ENCODE assay signal across 8 cellular contexts in the genomic region with DNA sequence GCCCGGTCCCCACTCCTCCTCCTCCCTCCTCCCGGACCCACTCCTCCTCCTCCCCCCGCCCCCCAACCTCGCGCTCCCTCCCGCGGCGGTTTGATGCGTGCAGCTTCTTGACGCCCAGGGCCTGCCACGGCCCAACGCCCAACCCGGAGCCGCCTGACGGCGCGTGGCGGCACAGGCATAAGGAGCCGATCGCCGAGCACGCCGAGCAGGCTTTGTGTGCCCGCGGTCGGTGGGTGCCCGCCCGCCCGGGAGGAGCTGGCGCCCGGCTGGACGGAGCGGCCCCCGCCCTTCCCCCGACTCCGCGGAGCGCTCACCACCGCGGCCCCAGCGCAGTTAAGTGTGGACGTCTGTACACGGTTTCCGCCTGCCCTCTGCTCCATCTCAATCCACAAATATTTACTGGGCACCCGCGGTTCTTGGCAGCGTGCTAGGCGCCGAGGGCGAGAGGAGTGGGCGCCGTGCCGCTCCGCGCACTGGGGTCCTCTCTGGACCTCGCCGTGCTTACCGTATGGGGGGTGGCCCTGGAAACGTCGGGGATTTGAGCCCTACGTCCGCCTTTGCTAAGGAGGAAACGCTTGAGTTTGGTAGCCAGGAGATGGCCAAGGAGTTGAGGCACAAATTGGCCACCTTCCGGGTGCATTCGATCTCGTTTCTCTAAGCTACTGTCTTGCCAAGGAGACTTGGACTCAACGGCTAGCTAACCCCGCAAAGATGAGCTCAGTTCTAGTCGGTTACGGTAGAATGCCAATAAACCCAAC. TPM values are rescaled to one million over a fixed set of nuclear protein-coding genes. Genes with fewer than 3 reads are reported as not detected.
DNase-seq lines count a peak whose midpoint lies in the region; ATAC-seq and TF ChIP-seq lines count a peak whose summit lies in the region.

No MANE protein-coding gene starts in this region.

- ATAC-seq in GM21447 (IDR thresholded peaks at IDR 0.05; ENCODE audit: unreplicated experiment) (peak; percentile 46), IMR-90 (ENCODE audit: low read depth) (peak; percentile 74)

- no peak overlapping the region for H2BK20ac ChIP-seq in IMR-90 (ENCODE audit: low read depth, low read length)

- peak overlapping the region; percentile 92 for H3K14ac ChIP-seq in IMR-90 (replicated peaks; ENCODE audit: low read depth, low read length)

- peaks cover 10 to 50% of the 10 kb centered on the region in 2 experiments for H3K79me1 ChIP-seq in IMR-90 (ENCODE audit: low read depth in 1 of 2, low read length in 2 of 2)

- no peak for TF ChIP-seq RAD21 in IMR-90 (IDR thresholded peaks at IDR 0.05; ENCODE audit: low read length)

- H3K4me1 ChIP-seq in IMR-90 (ENCODE audit: control insufficient read depth, insufficient read depth, low read length) (peaks cover 31% of the 10 kb centered on the region), OCI-LY3 (ENCODE audit: low read length) (peaks cover 35% of the 10 kb centered on the region), mononuclear cell (ENCODE audit: insufficient read depth, low read length) (peaks cover 54% of the 10 kb centered on the region)

- peak overlapping the region; percentile 79 for H3K56ac ChIP-seq in IMR-90 (ENCODE audit: extremely low read depth, insufficient read depth, low read length)

- peak overlapping the region; percentile 95 for H3K4ac ChIP-seq in IMR-90 (ENCODE audit: low read depth, low read length)

- peak overlapping the region; percentile 58 for H3K18ac ChIP-seq in IMR-90 (ENCODE audit: low read depth, low read length)

- H3K27me3 ChIP-seq in IMR-90 (ENCODE audit: control insufficient read depth, insufficient read depth, low read length) (no peaks in the 10 kb centered on the region), OCI-LY3 (ENCODE audit: low read depth, low read length) (no peaks in the 10 kb centered on the region), mononuclear cell (ENCODE audit: insufficient read depth, low read length) (no peaks in the 10 kb centered on the region)

- intact Hi-C loops in IMR-90 (cut with micrococcal nuclease), result loop anchor here (2.0 kb wide), 1 partner anchor 15 kb away; the partner anchor contains the start of gene PRCC

- peak overlapping the region; percentile 95 for H2AFZ ChIP-seq in IMR-90 (replicated peaks; ENCODE audit: low read length, poor library complexity)
- peak overlapping the region; percentile 53 for H2AFZ ChIP-seq in OCI-LY3 (ENCODE audit: low read depth, low read length)

- peak overlapping the region; percentile 97 for H2AK9ac ChIP-seq in IMR-90 (replicated peaks; ENCODE audit: low read depth, low read length, poor library complexity)

- H4K91ac ChIP-seq in IMR-90 (ENCODE audit: insufficient read depth, low read depth, low read length), result peak overlapping the region; percentile 86

- H4K5ac ChIP-seq in IMR-90 (ENCODE audit: low read depth, low read length), result peak overlapping the region; percentile 77

- H3K27ac ChIP-seq in IMR-90 (ENCODE audit: insufficient read depth, low read length) (peak overlapping the region; percentile 95), OCI-LY3 (ENCODE audit: low read length) (peak overlapping the region; percentile 68)

- H3K36me3 ChIP-seq in IMR-90 (ENCODE audit: control insufficient read depth, insufficient read depth, low read length) (no peaks in the 10 kb centered on the region), OCI-LY3 (replicated peaks; ENCODE audit: low read depth, low read length) (peaks cover 21% of the 10 kb centered on the region)

- H2BK5ac ChIP-seq in IMR-90 (ENCODE audit: low read depth, low read length, poor library complexity, severe bottlenecking), result peak overlapping the region; percentile 98

- H3K4me3 ChIP-seq in IMR-90 (ENCODE audit: insufficient read depth, low read depth, low read length) (peak overlapping the region; percentile 86), OCI-LY3 (ENCODE audit: low read length) (peak overlapping the region; percentile 89), epithelial cell of esophagus (ENCODE audit: low read length) (peak overlapping the region; percentile 84), mononuclear cell (ENCODE audit: low read length) (peak overlapping the region; percentile 94)

- in situ Hi-C loops in Caki2 (cut with HindIII; ENCODE audit: low pct_unique_long_range_greater_than_20kb, low sequenced_read_pairs) (no loop called here), IMR-90 (cut with MboI; ENCODE audit: low sequenced_read_pairs) (no loop called here)

- H2AK5ac ChIP-seq in IMR-90 (ENCODE audit: low read depth, low read length), result peak overlapping the region; percentile 49

- 0% methylated on average over 26 of the region's 70 CpGs; no CpG with 5 or more reads in 1 of the 2 experiments for WGBS in IMR-90 (ENCODE audit: extremely low coverage in 2 of 2, insufficient read length in 1 of 2), 2 experiments

- CTCF ChIA-PET in IMR-90 (lab: Yijun Ruan, JAX), result interaction anchor here (1.3 kb wide), 1 partner anchor 46 kb away, joined by 4 read pairs; the partner anchor contains the start of gene CRABP2

- peak overlapping the region; percentile 58 for H2BK120ac ChIP-seq in IMR-90 (ENCODE audit: low read depth, low read length)

- peak overlapping the region; percentile 39; the same call in 1 of the 3 replicates for H2BK15ac ChIP-seq in IMR-90 (ENCODE audit: low read depth, low read length)

- H4K20me1 ChIP-seq in IMR-90 (ENCODE audit: insufficient read depth, low read length), result no peaks in the 10 kb centered on the region
- H4K20me1 ChIP-seq in OCI-LY3 (ENCODE audit: insufficient read depth, low read length), result peaks cover 15% of the 10 kb centered on the region

- 0 out of 2 replicates have a peak, but pooled peaks cover 12% of the 10 kb centered on the region for H3K9me1 ChIP-seq in IMR-90 (ENCODE audit: insufficient read depth, low read length)

- peaks cover 63% of the 10 kb centered on the region for H3K79me2 ChIP-seq in OCI-LY3 (ENCODE audit: low read length)

- peak overlapping the region; percentile 90 for H3K4me2 ChIP-seq in IMR-90 (ENCODE audit: low read depth, low read length)
- peak overlapping the region; percentile 87 for H3K4me2 ChIP-seq in OCI-LY3 (ENCODE audit: low read length)

- H4K8ac ChIP-seq in IMR-90 (ENCODE audit: low read depth in 2 of 2, low read length in 2 of 2), result peak overlapping the region; percentile 90 to 95

- TF ChIP-seq CTCF in IMR-90 (conservative IDR thresholded peaks at IDR 0.05; ENCODE audit: low read depth, low read length) (peak; percentile 6; the same call in 1 of the 2 replicates), OCI-LY3 (IDR thresholded peaks at IDR 0.05; ENCODE audit: low read depth, low read length) (no peak), epithelial cell of esophagus (IDR thresholded peaks at IDR 0.05; ENCODE audit: insufficient read depth, low read depth, low read length, missing control alignments) (no peak)

- dilution Hi-C loops in IMR-90 (cut with HindIII; ENCODE audit: low sequenced_read_pairs, unreplicated experiment), result no loop called here

- POLR2A ChIA-PET in IMR-90 (lab: Charles Lee; ENCODE audit: unreplicated experiment), result interaction anchor here (1.2 kb wide), 1 partner anchor 15 kb away, joined by 7 read pairs; the partner anchor contains the start of gene PRCC

- peak overlapping the region; percentile 78 for H3K23ac ChIP-seq in IMR-90 (ENCODE audit: low read depth, low read length)

- H3K9ac ChIP-seq in IMR-90 (ENCODE audit: low read depth, low read length) (peak overlapping the region; percentile 91), OCI-LY3 (ENCODE audit: low read length) (peak overlapping the region; percentile 100)

- TSS peak; percentile 62 for BruUV-seq in IMR-90 (replicated peaks; lab: Mats Ljungman, UMichigan)

- DNase-seq in Caki2 (ENCODE audit: low read depth) (peak; percentile 89), IMR-90 (peak; percentile 95), activated T-cell treated with anti-CD3 and anti-CD28 coated beads for 4 hours (peak; percentile 97), epithelial cell of esophagus (ENCODE audit: low read depth) (peak; percentile 98)
- peak; percentile 92 to 95 for DNase-seq in stimulated activated CD8-positive, alpha-beta memory T cell treated with anti-CD3 and anti-CD28 coated beads, Interleukin-2, amount 100 ng/mL, for 1 hour (ENCODE audit: low read depth in 2 of 2)

- peak; percentile 29; the same call in 1 of the 2 replicates for TF ChIP-seq POLR2A in IMR-90 (IDR thresholded peaks at IDR 0.05; ENCODE audit: low read depth, low read length)

- H3K9me3 ChIP-seq in IMR-90 (ENCODE audit: control insufficient read depth, insufficient read depth, low read length) (no peaks in the 10 kb centered on the region), OCI-LY3 (ENCODE audit: insufficient read depth, low read length) (no peaks in the 10 kb centered on the region), mononuclear cell (ENCODE audit: low read depth, low read length) (no peaks in the 10 kb centered on the region)

RNA-seq across cellular contexts. Expression of gene HDGF, which starts 0.4 kb away (rescaled TPM):
- total RNA-seq in Caki2 (2014; rRNA removed; shearing (Covaris generic); ENCODE audit: low replicate concordance), result 463 and 550 TPM in 2 replicates
- total RNA-seq in IMR-90 (2012; rRNA removed) (94.6 and 145 TPM in 2 replicates), mononuclear cell (98.9 TPM)
- polyA plus RNA-seq in IMR-90 (2012; rRNA removed), result 102 and 123 TPM in 2 replicates
- 53.9 and 99.5 TPM in 2 replicates for polyA plus RNA-seq in IMR-90 (2012; cell fraction: cytosol; rRNA removed)
- 55.8 and 80.7 TPM in 2 replicates for polyA plus RNA-seq in IMR-90 (2012; cell fraction: nucleus; rRNA removed; ENCODE audit: low replicate concordance)

RNA-seq across cellular contexts. Expression of gene MRPL24, which starts 11.0 kb away (rescaled TPM):
- 181 and 194 TPM in 2 replicates for total RNA-seq in Caki2 (2014; rRNA removed; shearing (Covaris generic); ENCODE audit: low replicate concordance)
- 65.3 and 68.8 TPM in 2 replicates for total RNA-seq in IMR-90 (2012; rRNA removed)
- 94.9 and 99.5 TPM in 2 replicates for polyA plus RNA-seq in IMR-90 (2012; rRNA removed)
- polyA plus RNA-seq in IMR-90 (2012; cell fraction: cytosol; rRNA removed), result 81.9 and 119 TPM in 2 replicates
- 30.0 and 38.2 TPM in 2 replicates for polyA plus RNA-seq in IMR-90 (2012; cell fraction: nucleus; rRNA removed; ENCODE audit: low replicate concordance)
- 3.9 TPM for total RNA-seq in mononuclear cell

RNA-seq across cellular contexts. Expression of gene PRCC, which starts 15.4 kb away (rescaled TPM):
- total RNA-seq in Caki2 (2014; rRNA removed; shearing (Covaris generic); ENCODE audit: low replicate concordance), result 29.4 and 50.9 TPM in 2 replicates
- total RNA-seq in IMR-90 (2012; rRNA removed) (10.6 and 14.7 TPM in 2 replicates), mononuclear cell (19.6 TPM)
- polyA plus RNA-seq in IMR-90 (2012; rRNA removed), result 52.4 and 59.6 TPM in 2 replicates
- 40.8 and 89.5 TPM in 2 replicates for polyA plus RNA-seq in IMR-90 (2012; cell fraction: cytosol; rRNA removed)
- polyA plus RNA-seq in IMR-90 (2012; cell fraction: nucleus; rRNA removed; ENCODE audit: low replicate concordance), result 36.4 and 48.1 TPM in 2 replicates

RNA-seq across cellular contexts. Expression of gene ISG20L2, which starts 23.3 kb away (rescaled TPM):
- total RNA-seq in Caki2 (2014; rRNA removed; shearing (Covaris generic); ENCODE audit: low replicate concordance), result 9.6 and 19.6 TPM in 2 replicates
- 13.6 and 17.0 TPM in 2 replicates for total RNA-seq in IMR-90 (2012; rRNA removed)
- polyA plus RNA-seq in IMR-90 (2012; rRNA removed), result 27.2 and 27.3 TPM in 2 replicates
- 11.1 and 15.5 TPM in 2 replicates for polyA plus RNA-seq in IMR-90 (2012; cell fraction: cytosol; rRNA removed)
- polyA plus RNA-seq in IMR-90 (2012; cell fraction: nucleus; rRNA removed; ENCODE audit: low replicate concordance), result 9.0 and 15.3 TPM in 2 replicates
- total RNA-seq in mononuclear cell, result 36.0 TPM

RNA-seq across cellular contexts. Expression of gene METTL25B, which starts 23.6 kb away (rescaled TPM):
- 34.4 and 34.6 TPM in 2 replicates for total RNA-seq in Caki2 (2014; rRNA removed; shearing (Covaris generic); ENCODE audit: low replicate concordance)
- total RNA-seq in IMR-90 (2012; rRNA removed) (2.3 and 3.1 TPM in 2 replicates), mononuclear cell (5.0 TPM)
- polyA plus RNA-seq in IMR-90 (2012; rRNA removed), result 9.6 and 10.1 TPM in 2 replicates
- 6.7 and 10.8 TPM in 2 replicates for polyA plus RNA-seq in IMR-90 (2012; cell fraction: cytosol; rRNA removed)
- 21.6 and 31.1 TPM in 2 replicates for polyA plus RNA-seq in IMR-90 (2012; cell fraction: nucleus; rRNA removed; ENCODE audit: low replicate concordance)

Comparison
In these comparisons a context has a peak if more than half of its experiments do, and no peak if none do; other contexts are left out.
1. Peak in every context shown above with its lines: DNase-seq, ATAC-seq, H3K4me3 ChIP-seq and H3K27ac ChIP-seq.
2. RNA of gene MRPL24, which starts 11.0 kb away (total RNA-seq): 181 to 194 TPM in Caki2 and 65.3 to 68.8 TPM in IMR-90; 3.9 TPM in mononuclear cell (single experiment); every median in the first group is over 10 times any median in the second.